Comparison of ENCODE assay signal across 8 cellular contexts in the genomic region with DNA sequence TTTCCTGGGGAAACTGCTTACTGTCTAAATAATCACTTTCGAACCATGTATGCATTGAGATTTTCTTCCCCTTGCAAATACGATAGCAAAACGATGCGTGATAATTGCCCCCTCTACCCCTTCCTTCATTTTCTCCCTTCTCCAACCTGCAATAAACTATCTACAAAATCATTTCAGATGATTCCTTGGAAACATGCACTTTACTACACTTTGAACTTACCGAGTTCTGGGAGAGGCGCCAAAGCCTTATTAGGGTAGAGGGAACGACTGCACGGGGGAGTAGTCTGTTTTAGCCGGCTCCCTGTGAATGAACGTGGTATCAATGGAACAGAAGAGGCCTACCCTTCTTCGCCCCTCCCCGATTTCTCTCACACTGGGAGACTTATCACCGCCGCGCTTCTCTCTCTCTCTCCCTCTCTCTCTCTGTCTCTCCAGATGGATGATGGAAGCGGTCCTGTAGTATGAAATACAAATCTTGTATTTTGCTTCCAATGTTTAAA. TPM values are rescaled to one million over a fixed set of nuclear protein-coding genes. Genes with fewer than 3 reads are reported as not detected.
DNase-seq lines count a peak whose midpoint lies in the region; ATAC-seq, FAIRE-seq and TF ChIP-seq lines count a peak whose summit lies in the region.

A gene with protein sequence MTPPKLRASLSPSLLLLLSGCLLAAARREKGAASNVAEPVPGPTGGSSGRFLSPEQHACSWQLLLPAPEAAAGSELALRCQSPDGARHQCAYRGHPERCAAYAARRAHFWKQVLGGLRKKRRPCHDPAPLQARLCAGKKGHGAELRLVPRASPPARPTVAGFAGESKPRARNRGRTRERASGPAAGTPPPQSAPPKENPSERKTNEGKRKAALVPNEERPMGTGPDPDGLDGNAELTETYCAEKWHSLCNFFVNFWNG (minus strand): TSS at position 309 of the 500 bp plus-strand sequence. CDS start 517 bp downstream, outside the sequence.

- no peaks in the 10 kb centered on the region for H4K20me1 ChIP-seq in DOHH2 (ENCODE audit: control insufficient read depth, insufficient read depth, low read depth, low read length)

- DNase-seq in RPMI8226 (peak; percentile 41), body of pancreas (peak; percentile 19 to 33 (median 23)), immature natural killer cell (peak in 2 of 3 donors; percentile 20 to 26), small intestine (peak; percentile 37)

- peak within 1 kb of the TSS; percentile 100 for H3K4me2 ChIP-seq in DOHH2 (ENCODE audit: low read length)

- peak within 1 kb of the TSS; percentile 70 to 93 (median 84) for H3K27ac Mint-ChIP-seq in immature natural killer cell

- intact Hi-C loops in body of pancreas (cut with DNase I), result no loop called here

- H3K36me3 ChIP-seq in DOHH2 (ENCODE audit: control insufficient read depth, low read length) (peaks cover 4% of the 10 kb centered on the region), KOPT-K1 (ENCODE audit: insufficient read depth, low read length) (no peaks in the 10 kb centered on the region), body of pancreas (replicated peaks in 1 of 2; ENCODE audit: insufficient read depth in 1 of 2, low read depth in 2 of 2) (no peaks in the 10 kb centered on the region), small intestine (ENCODE audit: control insufficient read depth in 2 of 2, insufficient read depth in 2 of 2, low read length in 2 of 2) (no peaks in the 10 kb centered on the region)

- H3K9me2 ChIP-seq in DOHH2 (replicated peaks; ENCODE audit: control insufficient read depth, low read length), result no peaks in the 10 kb centered on the region

- H3K4me1 Mint-ChIP-seq in immature natural killer cell, result peaks cover 21 to 27% of the 10 kb centered on the region in 2 donors

- TF ChIP-seq CTCF in DOHH2 (IDR thresholded peaks at IDR 0.05; ENCODE audit: low read depth, low read length, poor library complexity, severe bottlenecking), result no peak
- no peak for TF ChIP-seq CTCF in body of pancreas (IDR thresholded peaks at IDR 0.05)

- no peaks in the 10 kb centered on the region for H3K9me3 Mint-ChIP-seq in immature natural killer cell

- no peak for FAIRE-seq in small intestine (lab: Jason Lieb, UNC)

- H3K79me2 ChIP-seq in DOHH2 (ENCODE audit: control insufficient read depth, low read length), result peaks cover 14% of the 10 kb centered on the region

- peak within 1 kb of the TSS; percentile 84 to 97 (median 92) for H3K4me3 Mint-ChIP-seq in immature natural killer cell

- ATAC-seq in body of pancreas, result no peak
- no peak for ATAC-seq in HG03196 (IDR thresholded peaks at IDR 0.05; ENCODE audit: unreplicated experiment)
- no peak for ATAC-seq in GM21717 (IDR thresholded peaks at IDR 0.05; ENCODE audit: unreplicated experiment)

- H3K27me3 ChIP-seq in DOHH2 (ENCODE audit: control insufficient read depth, low read length) (peaks cover 15% of the 10 kb centered on the region), body of pancreas (no peaks in the 10 kb centered on the region), small intestine (ENCODE audit: control insufficient read depth in 2 of 2, insufficient read depth in 2 of 2, low read length in 2 of 2) (no peaks in the 10 kb centered on the region)

- peak within 1 kb of the TSS; percentile 44; the same call in 1 of the 2 replicates for H3K27ac ChIP-seq in DOHH2 (ENCODE audit: low read depth, low read length)
- peak within 1 kb of the TSS; percentile 38 for H3K27ac ChIP-seq in KOPT-K1 (ENCODE audit: low read depth, low read length, poor library complexity, severe bottlenecking)
- H3K27ac ChIP-seq in body of pancreas, result peak within 1 kb of the TSS; percentile 9 to 77 (median 53)
- H3K27ac ChIP-seq in small intestine (ENCODE audit: low read depth in 1 of 2, low read length in 1 of 2), result peak within 1 kb of the TSS; percentile 24 to 76

- WGBS in body of pancreas, 2 donors, result 0 to 1% methylated on average over 16 of the region's 16 CpGs
- 0 to 2% (median 2%) methylated on average over 16 of the region's 16 CpGs for WGBS in small intestine, 3 donors

- H3K4me3 ChIP-seq in DOHH2 (ENCODE audit: low read length) (peak within 1 kb of the TSS; percentile 75), body of pancreas (peak within 1 kb of the TSS; percentile 69 to 94), small intestine (ENCODE audit: low read depth in 1 of 2, low read length in 2 of 2) (peak within 1 kb of the TSS; percentile 80 to 81)

- peaks cover 17% of the 10 kb centered on the region for H3K4me1 ChIP-seq in DOHH2 (ENCODE audit: control insufficient read depth, low read length)
- H3K4me1 ChIP-seq in body of pancreas, result peaks cover 17% of the 10 kb centered on the region
- H3K4me1 ChIP-seq in small intestine (ENCODE audit: control insufficient read depth in 2 of 2, insufficient read depth in 1 of 2, low read depth in 1 of 2, low read length in 1 of 2), result peaks cover 0 to 7% of the 10 kb centered on the region in 2 donors

- H3K27me3 Mint-ChIP-seq in immature natural killer cell (ENCODE audit: low read depth in 3 of 3), result peaks cover 2 to 13% (median 4%) of the 10 kb centered on the region in 3 donors

- no peaks in the 10 kb centered on the region for H3K36me3 Mint-ChIP-seq in immature natural killer cell

- H3F3A ChIP-seq in DOHH2 (ENCODE audit: control insufficient read depth, insufficient read depth), result peaks cover 10% of the 10 kb centered on the region

- TF ChIP-seq POLR2A in body of pancreas (IDR thresholded peaks at IDR 0.05), result no peak

- H3K9me3 ChIP-seq in DOHH2 (ENCODE audit: control insufficient read depth, insufficient read depth, low read length) (no peaks in the 10 kb centered on the region), KOPT-K1 (ENCODE audit: insufficient read depth, low read length, poor library complexity, severe bottlenecking) (no peaks in the 10 kb centered on the region), body of pancreas (no peaks in the 10 kb centered on the region), small intestine (ENCODE audit: control insufficient read depth, low read depth) (no peaks in the 10 kb centered on the region)

RNA-seq across cellular contexts. Expression of the gene that starts here (rescaled TPM):
- 1 to 10 TPM; 2.3 to 3.4 TPM for total RNA-seq in body of pancreas
- 1 to 10 TPM in 2 of 3 donors, under 1 TPM in 1; 0.48 to 3.1 (median 3.1) TPM for polyA plus RNA-seq in immature natural killer cell
- under 1 TPM; 0.22 to 0.67 (median 0.54) TPM for polyA plus RNA-seq in small intestine

Comparison
In these comparisons a context has a peak if more than half of its experiments do, and no peak if none do; other contexts are left out.
1. Peak in DNase-seq, H3K4me3 ChIP-seq and H3K27ac ChIP-seq in small intestine; RNA of the gene not detected or under 1 TPM.